Comparison of ENCODE assay signal across 11 cellular contexts in genomic region chr5:156922207-156922792, GRCh38. TPM values are rescaled to one million over a fixed set of nuclear protein-coding genes. Genes with fewer than 3 reads are reported as not detected.
DNase-seq lines count a peak whose midpoint lies in the region; ATAC-seq and TF ChIP-seq lines count a peak whose summit lies in the region.
"Had no signal": no experiment of that assay in that cellular context is flagged by ENCODE, and none has a peak within 500 bp of the region (broad histone marks: within the 10 kb centered on the region; RNA-seq: fewer than 3 reads in every experiment).

No MANE protein-coding gene starts in this region.

- peak; percentile 59 for ATAC-seq in GM19351 (IDR thresholded peaks at IDR 0.05; ENCODE audit: unreplicated experiment)
- ATAC-seq in HG02943 (IDR thresholded peaks at IDR 0.05; ENCODE audit: low read depth, unreplicated experiment), result peak; percentile 46
- ATAC-seq in left lobe of liver, result no peak

- no peak for TF ChIP-seq CTCF in GM10266 (IDR thresholded peaks at IDR 0.05; ENCODE audit: control insufficient read depth, insufficient read depth, low read depth, missing control alignments)
- TF ChIP-seq CTCF in VCaP (conservative IDR thresholded peaks at IDR 0.05), result no peak
- TF ChIP-seq CTCF in left ventricle myocardium inferior (IDR thresholded peaks at IDR 0.05; ENCODE audit: borderline replicate concordance), result no peak

- intact Hi-C loops in left ventricle myocardium inferior (cut with micrococcal nuclease), result no loop called here

- no peaks in the 10 kb centered on the region for H3K36me3 ChIP-seq in left ventricle myocardium inferior

- DNase-seq in GM10266 (ENCODE audit: extremely low spot score) (peak; percentile 55), foreskin melanocyte (no peak), NCI-H2107 (lab: John Stamatoyannopoulos, UW) (no peak), left lobe of liver (ENCODE audit: low spot score) (no peak), left ventricle myocardium inferior (no peak)
- DNase-seq: activated CD4-positive, alpha-beta T cell treated with anti-CD3 and anti-CD28 coated beads, Interleukin-2, amount 50 U/mL, for 4 hours; hippocampal formation had no signal

- no peaks in the 10 kb centered on the region for H3K9me3 ChIP-seq in left ventricle myocardium inferior (replicated peaks)

- H3K27ac ChIP-seq in VCaP (peak overlapping the region; percentile 98), left ventricle myocardium inferior (replicated peaks) (no peak overlapping the region)
- H3K27ac ChIP-seq: coronary artery had no signal

- peaks cover 5% of the 10 kb centered on the region for H3K27me3 ChIP-seq in left ventricle myocardium inferior (ENCODE audit: low read depth)

- H3K4me3 ChIP-seq in left ventricle myocardium inferior, result no peak overlapping the region
- H3K4me3 ChIP-seq: coronary artery had no signal

- H3K4me1 ChIP-seq in left ventricle myocardium inferior, result no peaks in the 10 kb centered on the region

RNA-seq across cellular contexts. Expression of gene TIMD4, which starts 40.7 kb away (rescaled TPM):
- 5.8 TPM for total RNA-seq in left lobe of liver
- not detected for total RNA-seq in left ventricle myocardium inferior
